In the genomic region with DNA sequence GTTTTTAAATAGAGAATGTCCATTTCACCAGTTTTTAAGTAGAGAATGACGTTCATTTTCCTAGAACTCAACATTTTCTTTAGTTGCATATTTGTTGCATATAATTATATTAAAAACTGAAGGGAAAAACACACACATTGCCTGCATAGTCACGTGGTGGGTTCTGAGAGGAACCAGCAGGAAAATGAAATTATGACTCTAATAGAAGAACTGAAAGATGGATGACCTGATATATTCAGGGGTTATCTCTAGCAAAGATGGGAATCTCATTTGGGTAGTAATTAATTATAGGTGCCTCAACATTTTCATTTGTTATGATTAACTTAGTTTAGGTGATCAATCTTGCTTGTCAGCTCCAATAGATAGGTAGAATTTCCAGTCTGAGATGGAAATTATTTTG, we compare ENCODE assay signal across 27 cellular contexts.
"Had no signal": no experiment of that assay in that cellular context is flagged by ENCODE, and none has a peak within 500 bp of the region (broad histone marks: within the 10 kb centered on the region; RNA-seq: fewer than 3 reads in every experiment).

No MANE protein-coding gene starts in this region.

- H3K36me3 ChIP-seq: neutrophil, pancreas, prostate gland, right atrium auricular region, right lobe of liver, sigmoid colon, stomach, thoracic aorta, thyroid gland, tibial nerve, upper lobe of left lung, vagina had no signal

- H3K4me1 Mint-ChIP-seq: stimulated activated effector memory CD8-positive, alpha-beta T cell treated with anti-CD3 and anti-CD28 coated beads, Interleukin-12 subunit alpha, Interleukin-12 subunit beta, amount 100 ng/mL, for 72 hours had no signal

- H3K27me3 ChIP-seq: pancreas, right atrium auricular region, sigmoid colon, stomach, thyroid gland, tibial nerve, upper lobe of left lung, vagina had no signal

- H3K4me3 Mint-ChIP-seq: natural killer cell; nephron progenitor cell; neural crest cell; stimulated activated effector memory CD8-positive, alpha-beta T cell treated with anti-CD3 and anti-CD28 coated beads, Interleukin-12 subunit alpha, Interleukin-12 subunit beta, amount 100 ng/mL, for 72 hours; stimulated activated naive B cell treated with anti-CD40 and anti-IgM and Interleukin-4, amounts not matched to agents 10 μg/mL and 1 μg/mL and 100 μg/mL, for 72 hours; stimulated activated naive CD8-positive, alpha-beta T cell treated with anti-CD3 and anti-CD28 coated beads, Interleukin-15, Interleukin-2, amounts not matched to agents 100 ng/mL and 50 ng/mL, for 24 hours had no signal

- H3K9me3 ChIP-seq: neutrophil, pancreas, prostate gland, right atrium auricular region, right lobe of liver, sigmoid colon, stomach, thoracic aorta, thyroid gland, tibial nerve, upper lobe of left lung, vagina had no signal

- DNase-seq: natural killer cell; nephron progenitor cell; nucleus accumbens; pancreas; retina; right lobe of liver; sigmoid colon; small intestine; stimulated activated CD4-positive, alpha-beta T cell treated with anti-CD3 and anti-CD28 coated beads, Interleukin-15, amount 100 ng/mL, for 24 hours; stimulated activated CD4-positive, alpha-beta T cell treated with anti-CD3 and anti-CD28 coated beads, Interleukin-2, amount 100 ng/mL, for 24 hours; stimulated activated CD4-positive, alpha-beta T cell treated with anti-CD3 and anti-CD28 coated beads, Interleukin-2, amount 100 ng/mL, for 48 hours; stimulated activated CD4-positive, alpha-beta T cell treated with anti-CD3 and anti-CD28 coated beads, Interleukin-4, amount 100 ng/mL, for 24 hours; stimulated activated naive B cell treated with anti-CD40 and anti-IgM and Interleukin-4, amounts not matched to agents 10 μg/mL and 1 μg/mL and 100 μg/mL, for 72 hours; stimulated activated naive CD4-positive, alpha-beta T cell treated with Interleukin-2 at 50 U/mL for 16 hours; stomach; thyroid gland; trophoblast cell; upper lobe of left lung had no signal

- H3K36me3 Mint-ChIP-seq: natural killer cell; stimulated activated effector memory CD8-positive, alpha-beta T cell treated with anti-CD3 and anti-CD28 coated beads, Interleukin-12 subunit alpha, Interleukin-12 subunit beta, amount 100 ng/mL, for 72 hours; stimulated activated naive B cell treated with anti-CD40 and anti-IgM and Interleukin-4, amounts not matched to agents 10 μg/mL and 1 μg/mL and 100 μg/mL, for 72 hours had no signal

- H3K4me1 ChIP-seq: prostate gland, right lobe of liver, thyroid gland had no signal

- ATAC-seq: natural killer cell; pancreas; stimulated activated effector memory CD8-positive, alpha-beta T cell treated with anti-CD3 and anti-CD28 coated beads, Interleukin-12 subunit alpha, Interleukin-12 subunit beta, amount 100 ng/mL, for 72 hours; stimulated activated naive B cell treated with anti-CD40 and anti-IgM and Interleukin-4, amounts not matched to agents 10 μg/mL and 1 μg/mL and 100 μg/mL, for 72 hours had no signal

- H3K27ac ChIP-seq: neutrophil, pancreas, prostate gland, right lobe of liver, stomach, thoracic aorta, thyroid gland, vagina had no signal

- H3K27ac Mint-ChIP-seq: natural killer cell; nephron progenitor cell; stimulated activated effector memory CD8-positive, alpha-beta T cell treated with anti-CD3 and anti-CD28 coated beads, Interleukin-12 subunit alpha, Interleukin-12 subunit beta, amount 100 ng/mL, for 72 hours; stimulated activated naive B cell treated with anti-CD40 and anti-IgM and Interleukin-4, amounts not matched to agents 10 μg/mL and 1 μg/mL and 100 μg/mL, for 72 hours; stimulated activated naive CD8-positive, alpha-beta T cell treated with anti-CD3 and anti-CD28 coated beads, Interleukin-15, Interleukin-2, amounts not matched to agents 100 ng/mL and 50 ng/mL, for 24 hours had no signal

- H3K9me3 Mint-ChIP-seq: natural killer cell; nephron progenitor cell; neural crest cell; stimulated activated effector memory CD8-positive, alpha-beta T cell treated with anti-CD3 and anti-CD28 coated beads, Interleukin-12 subunit alpha, Interleukin-12 subunit beta, amount 100 ng/mL, for 72 hours; stimulated activated naive B cell treated with anti-CD40 and anti-IgM and Interleukin-4, amounts not matched to agents 10 μg/mL and 1 μg/mL and 100 μg/mL, for 72 hours; stimulated activated naive CD8-positive, alpha-beta T cell treated with anti-CD3 and anti-CD28 coated beads, Interleukin-15, Interleukin-2, amounts not matched to agents 100 ng/mL and 50 ng/mL, for 24 hours had no signal

- H3K4me3 ChIP-seq: pancreas, prostate gland, right atrium auricular region, right lobe of liver, sigmoid colon, stomach, thoracic aorta, thyroid gland, upper lobe of left lung, vagina had no signal
